Comparison of ENCODE assay signal across 8 cellular contexts in the genomic region with DNA sequence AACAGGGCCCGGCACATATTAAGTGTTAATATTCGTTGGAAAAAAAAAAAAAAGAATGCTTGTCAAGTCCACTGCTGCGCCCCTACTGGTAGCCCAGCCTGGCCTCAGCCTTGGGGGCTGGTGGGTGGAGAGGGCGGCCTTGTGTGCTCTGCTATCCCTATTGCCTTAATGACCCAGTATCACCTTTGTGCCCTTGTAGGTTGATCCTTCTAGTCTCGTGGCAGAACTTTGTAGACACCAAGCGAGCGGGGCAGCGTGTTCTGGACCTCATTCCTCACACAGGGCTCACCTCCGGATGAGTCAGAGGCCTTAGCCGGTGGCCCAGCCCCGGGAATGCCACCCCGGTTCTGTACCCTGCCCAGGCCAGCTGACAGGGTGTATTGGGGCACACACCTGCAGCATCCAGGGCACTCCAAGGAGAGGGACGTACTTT. TPM values are rescaled to one million over a fixed set of nuclear protein-coding genes. Genes with fewer than 3 reads are reported as not detected.
DNase-seq lines count a peak whose midpoint lies in the region; ATAC-seq and TF ChIP-seq lines count a peak whose summit lies in the region.

No MANE protein-coding gene starts in this region.

- TF ChIP-seq CTCF in left ventricle myocardium inferior (IDR thresholded peaks at IDR 0.05; ENCODE audit: borderline replicate concordance), result peak; percentile 54

- peaks cover 20% of the 10 kb centered on the region for H3K4me1 Mint-ChIP-seq in activated T-cell treated with anti-CD3 and anti-CD28 coated beads, Interleukin-2, amount 50 U/mL, for 72 hours (ENCODE audit: low read depth)

- DNase-seq in AG20443 (ENCODE audit: low spot score), result peak; percentile 47
- DNase-seq in HCEC 1CT, result peak; percentile 21
- no peak for DNase-seq in activated T-cell treated with anti-CD3 and anti-CD28 coated beads, Interleukin-2, amount 50 U/mL, for 72 hours
- no peak for DNase-seq in left ventricle myocardium inferior

- intact Hi-C loops in left ventricle myocardium inferior (cut with micrococcal nuclease), result no loop called here

- H3K4me2 ChIP-seq in skeletal muscle satellite cell (ENCODE audit: low read length), result peak overlapping the region; percentile 81

- H3K36me3 Mint-ChIP-seq in activated T-cell treated with anti-CD3 and anti-CD28 coated beads, Interleukin-2, amount 50 U/mL, for 72 hours (ENCODE audit: insufficient read depth in 2 of 2), result peaks cover 0 to 1% of the 10 kb centered on the region in 2 donors

- H3K36me3 ChIP-seq in left ventricle myocardium inferior, result no peaks in the 10 kb centered on the region
- H3K36me3 ChIP-seq in skeletal muscle satellite cell (ENCODE audit: insufficient read depth, low read length), result no peaks in the 10 kb centered on the region

- H3K9me3 Mint-ChIP-seq in activated T-cell treated with anti-CD3 and anti-CD28 coated beads, Interleukin-2, amount 50 U/mL, for 72 hours, result no peaks in the 10 kb centered on the region

- H3K27ac ChIP-seq in left ventricle myocardium inferior (replicated peaks), result peak overlapping the region; percentile 99

- H3K4me1 ChIP-seq in left ventricle myocardium inferior (peaks cover 43% of the 10 kb centered on the region), skeletal muscle satellite cell (ENCODE audit: control insufficient read depth, insufficient read depth, low read length) (peaks cover 16% of the 10 kb centered on the region)

- H3K27ac Mint-ChIP-seq in activated T-cell treated with anti-CD3 and anti-CD28 coated beads, Interleukin-2, amount 50 U/mL, for 72 hours, result no peak overlapping the region

- H3K9ac ChIP-seq in skeletal muscle satellite cell (ENCODE audit: low read depth, low read length), result peak overlapping the region; percentile 98

- peak overlapping the region; percentile 90 to 92 for H3K4me3 Mint-ChIP-seq in activated T-cell treated with anti-CD3 and anti-CD28 coated beads, Interleukin-2, amount 50 U/mL, for 72 hours

- no peaks in the 10 kb centered on the region for H3K27me3 Mint-ChIP-seq in activated T-cell treated with anti-CD3 and anti-CD28 coated beads, Interleukin-2, amount 50 U/mL, for 72 hours (ENCODE audit: low read depth)

- H3K4me3 ChIP-seq in left ventricle myocardium inferior (peak overlapping the region; percentile 99), skeletal muscle satellite cell (ENCODE audit: low read length) (peak overlapping the region; percentile 83)

- H3K9me3 ChIP-seq in left ventricle myocardium inferior (replicated peaks) (no peaks in the 10 kb centered on the region), skeletal muscle satellite cell (replicated peaks; ENCODE audit: low read length) (no peaks in the 10 kb centered on the region)

- no peak for ATAC-seq in activated T-cell treated with anti-CD3 and anti-CD28 coated beads, Interleukin-2, amount 50 U/mL, for 72 hours (replicated peaks in 1 of 2)
- ATAC-seq in GM19035 (IDR thresholded peaks at IDR 0.05; ENCODE audit: unreplicated experiment) (no peak), GM21529 (IDR thresholded peaks at IDR 0.05; ENCODE audit: unreplicated experiment) (no peak), GM18511 (IDR thresholded peaks at IDR 0.05; ENCODE audit: unreplicated experiment) (no peak)

- H3K27me3 ChIP-seq in left ventricle myocardium inferior (ENCODE audit: low read depth) (no peaks in the 10 kb centered on the region), skeletal muscle satellite cell (ENCODE audit: control insufficient read depth, insufficient read depth, low read length) (no peaks in the 10 kb centered on the region)

RNA-seq across cellular contexts. Expression of a gene that starts 1.8 kb away (rescaled TPM):
- total RNA-seq in activated T-cell treated with anti-CD3 and anti-CD28 coated beads, Interleukin-2, amount 50 U/mL, for 72 hours, result 10 to 100 TPM; 19.5 to 21.3 TPM
- total RNA-seq in left ventricle myocardium inferior, result 11.0 TPM
- total RNA-seq in skeletal muscle satellite cell (2012; rRNA removed), result 12.9 and 15.2 TPM in 2 replicates

Comparison
In these comparisons a context has a peak if more than half of its experiments do, and no peak if none do; other contexts are left out.
1. DNase-seq: peak in AG20443 (single experiment) and HCEC 1CT (single experiment); none in activated T-cell treated with anti-CD3 and anti-CD28 coated beads, Interleukin-2, amount 50 U/mL, for 72 hours (0 of 2) and left ventricle myocardium inferior (single experiment).